ENCODE assay signal across 8 cellular contexts in the genomic region with DNA sequence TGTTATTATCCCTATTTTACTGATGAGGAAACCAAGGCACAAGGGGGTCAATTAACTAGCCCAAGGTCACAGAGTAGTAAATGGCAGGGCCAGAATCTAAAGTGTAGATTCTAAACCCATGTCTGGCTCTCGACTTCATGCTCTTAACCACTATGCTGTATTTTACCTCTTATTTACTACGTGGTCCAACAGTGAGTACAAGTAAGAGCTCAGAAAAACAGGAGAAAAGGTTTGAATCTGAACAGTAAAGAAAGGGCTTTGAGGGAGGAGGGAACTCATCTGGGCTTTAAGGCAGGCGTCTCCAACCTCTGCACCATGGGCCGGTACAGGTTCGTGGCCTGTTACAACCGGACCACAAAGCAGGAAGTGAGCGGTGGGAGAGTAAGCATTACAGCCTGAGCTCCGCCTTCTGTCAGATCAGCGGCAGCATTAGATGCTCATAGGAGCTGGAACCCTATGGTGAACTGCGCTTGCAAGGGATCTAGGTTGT.
DNase-seq lines count a peak whose midpoint lies in the region; ATAC-seq and TF ChIP-seq lines count a peak whose summit lies in the region.

No MANE protein-coding gene starts in this region.

- peaks cover 0 to 1% of the 10 kb centered on the region in 2 donors for H3K36me3 ChIP-seq in lung (ENCODE audit: control insufficient read depth in 2 of 2, insufficient read depth in 2 of 2, low read length in 2 of 2)
- peaks cover 0 to 22% (median 9%) of the 10 kb centered on the region in 4 donors for H3K36me3 ChIP-seq in upper lobe of left lung
- no peaks in the 10 kb centered on the region for H3K36me3 ChIP-seq in H7 (replicated peaks; ENCODE audit: control insufficient read depth, insufficient read depth, low read length)
- H3K36me3 ChIP-seq in colonic mucosa = no peaks in the 10 kb centered on the region

- no peak overlapping the region for H3K27ac ChIP-seq in lung (ENCODE audit: low read depth in 1 of 2, low read length in 1 of 2)
- peak overlapping the region in 3 of 4 donors; percentile 16 to 40 (median 39) for H3K27ac ChIP-seq in upper lobe of left lung
- H3K27ac ChIP-seq in foreskin keratinocyte = no peak overlapping the region
- H3K27ac ChIP-seq in colonic mucosa = no peak overlapping the region

- POLR2A ChIA-PET in activated CD4-positive, alpha-beta memory T cell treated with anti-CD3 and anti-CD28 coated beads, Interleukin-2, amount 10 ng/mL, durations not matched to agents 7 days and 5 days (lab: Charles Lee) = interaction anchor here (1.0 to 3.0 kb wide), 6 partner anchors 27 to 100 kb away, joined by 3 to 14 read pairs (median 4); a partner anchor contains a TSS

- 20 to 54% methylated on average over 10 of the region's 10 CpGs for WGBS in lung, 2 donors
- 25 to 37% methylated on average over 10 of the region's 10 CpGs for WGBS in upper lobe of left lung, 2 donors

- H3K27me3 ChIP-seq in lung (ENCODE audit: control insufficient read depth, insufficient read depth) (no peaks in the 10 kb centered on the region), upper lobe of left lung (no peaks in the 10 kb centered on the region), H7 (ENCODE audit: control insufficient read depth, insufficient read depth, low read length) (no peaks in the 10 kb centered on the region), foreskin keratinocyte (no peaks in the 10 kb centered on the region), colonic mucosa (no peaks in the 10 kb centered on the region)

- peaks cover 33% of the 10 kb centered on the region for H3K4me1 Mint-ChIP-seq in activated CD4-positive, alpha-beta memory T cell treated with anti-CD3 and anti-CD28 coated beads, Interleukin-2, amount 10 ng/mL, durations not matched to agents 7 days and 5 days

- H3K36me3 Mint-ChIP-seq in activated CD4-positive, alpha-beta memory T cell treated with anti-CD3 and anti-CD28 coated beads, Interleukin-2, amount 10 ng/mL, durations not matched to agents 7 days and 5 days (ENCODE audit: low read depth) = peaks cover 9% of the 10 kb centered on the region

- ATAC-seq in GM19452 (IDR thresholded peaks at IDR 0.05; ENCODE audit: unreplicated experiment) (peak; percentile 91), HG03378 (IDR thresholded peaks at IDR 0.05; ENCODE audit: unreplicated experiment) (peak; percentile 64), lung (ENCODE audit: insufficient read depth, low FRiP score) (peak; percentile 69), upper lobe of left lung (ENCODE audit: low FRiP score in 2 of 2) (peak in 1 of 2 donors; percentile 56), foreskin keratinocyte (no peak)

- H3K4me3 Mint-ChIP-seq in activated CD4-positive, alpha-beta memory T cell treated with anti-CD3 and anti-CD28 coated beads, Interleukin-2, amount 10 ng/mL, durations not matched to agents 7 days and 5 days = peak overlapping the region; percentile 22

- peak; percentile 78 for DNase-seq in activated CD4-positive, alpha-beta memory T cell treated with anti-CD3 and anti-CD28 coated beads, Interleukin-2, amount 10 ng/mL, durations not matched to agents 7 days and 5 days
- DNase-seq in lung (ENCODE audit: low spot score) = peak; percentile 33
- DNase-seq in upper lobe of left lung = peak in 1 of 2 donors; percentile 54
- DNase-seq in H7 = no peak
- no peak for DNase-seq in foreskin keratinocyte
- no peak for DNase-seq in colonic mucosa

- H3K4me3 ChIP-seq in lung (no peak overlapping the region), upper lobe of left lung (no peak overlapping the region), H7 (ENCODE audit: insufficient read depth, low read depth, low read length) (no peak overlapping the region), colonic mucosa (no peak overlapping the region)

- no peaks in the 10 kb centered on the region for H3K9me3 Mint-ChIP-seq in activated CD4-positive, alpha-beta memory T cell treated with anti-CD3 and anti-CD28 coated beads, Interleukin-2, amount 10 ng/mL, durations not matched to agents 7 days and 5 days

- TF ChIP-seq EP300 in upper lobe of left lung (IDR thresholded peaks at IDR 0.05) = no peak

- no peak overlapping the region for H3K9ac ChIP-seq in colonic mucosa (ENCODE audit: low read depth in 2 of 2, low read length in 2 of 2)

- H3K4me1 ChIP-seq in lung (ENCODE audit: control insufficient read depth in 2 of 2, insufficient read depth in 2 of 2, low read length in 2 of 2) (no peaks in the 10 kb centered on the region), upper lobe of left lung (peaks cover 4 to 24% (median 20%) of the 10 kb centered on the region in 4 donors), foreskin keratinocyte (no peaks in the 10 kb centered on the region), colonic mucosa (no peaks in the 10 kb centered on the region)

- no peaks in the 10 kb centered on the region for H3K9me3 ChIP-seq in lung (ENCODE audit: control insufficient read depth in 2 of 2, insufficient read depth in 1 of 2, low read length in 1 of 2)
- no peaks in the 10 kb centered on the region for H3K9me3 ChIP-seq in upper lobe of left lung
- H3K9me3 ChIP-seq in colonic mucosa = no peaks in the 10 kb centered on the region

- intact Hi-C loops in colonic mucosa (cut with DNase I) = loop anchor here (10.0 kb wide), 1 partner anchor 46 kb away; no protein-coding TSS in a partner anchor

- peak overlapping the region; percentile 31 for H3K27ac Mint-ChIP-seq in activated CD4-positive, alpha-beta memory T cell treated with anti-CD3 and anti-CD28 coated beads, Interleukin-2, amount 10 ng/mL, durations not matched to agents 7 days and 5 days

- CTCF ChIA-PET in activated CD4-positive, alpha-beta memory T cell treated with anti-CD3 and anti-CD28 coated beads, Interleukin-2, amount 10 ng/mL, durations not matched to agents 7 days and 5 days (lab: Charles Lee) = interaction anchor here (0.8 to 2.5 kb wide), 11 partner anchors 10 to 309 kb away, joined by 3 to 10 read pairs (median 4); a partner anchor contains a TSS

- no peaks in the 10 kb centered on the region for H3K27me3 Mint-ChIP-seq in activated CD4-positive, alpha-beta memory T cell treated with anti-CD3 and anti-CD28 coated beads, Interleukin-2, amount 10 ng/mL, durations not matched to agents 7 days and 5 days

- TF ChIP-seq CTCF in lung (IDR thresholded peaks at IDR 0.05; ENCODE audit: control extremely low read depth, extremely low read depth) = no peak
- TF ChIP-seq CTCF in upper lobe of left lung (IDR thresholded peaks at IDR 0.05) = no peak
- TF ChIP-seq CTCF in foreskin keratinocyte (conservative IDR thresholded peaks at IDR 0.05) = no peak
- no peak for TF ChIP-seq CTCF in colonic mucosa (IDR thresholded peaks at IDR 0.05)

- no peak for TF ChIP-seq POLR2A in upper lobe of left lung (IDR thresholded peaks at IDR 0.05)

Comparison
In these comparisons a context has a peak if more than half of its experiments do, and no peak if none do; other contexts are left out.
1. DNase-seq: peak in activated CD4-positive, alpha-beta memory T cell treated with anti-CD3 and anti-CD28 coated beads, Interleukin-2, amount 10 ng/mL, durations not matched to agents 7 days and 5 days (single experiment) and lung (single experiment); none in H7 (single experiment), foreskin keratinocyte (0 of 2) and colonic mucosa (single experiment).
2. H3K27ac ChIP-seq: peak in upper lobe of left lung (3 of 4); none in lung (0 of 2), foreskin keratinocyte (single experiment) and colonic mucosa (single experiment).